14 cellular contexts compared by ENCODE assay signal in genomic region chr2:120445431-120446143, GRCh38.
A peak's percentile ranks its signal among the peaks of the same experiment; 100 is the strongest.
DNase-seq lines count a peak whose midpoint lies in the region; FAIRE-seq and TF ChIP-seq lines count a peak whose summit lies in the region.
"Had no signal": no experiment of that assay in that cellular context is flagged by ENCODE, and none has a peak within 500 bp of the region (broad histone marks: within the 10 kb centered on the region; RNA-seq: fewer than 3 reads in every experiment).

No MANE protein-coding gene starts in this region.

- no peak for TF ChIP-seq POLR2A in H54 (IDR thresholded peaks at IDR 0.05; ENCODE audit: low read depth, low read length)

- no peak overlapping the region for H3K27ac ChIP-seq in mesenchymal stem cell (ENCODE audit: low read length, poor library complexity, severe bottlenecking)
- H3K27ac ChIP-seq: skin epidermis had no signal

- H3K27me3 Mint-ChIP-seq in activated T-helper 2 cell treated with anti-CD3 and anti-CD28 coated beads, Interferon-gamma antibody, Interleukin-2, Interleukin-4, amounts not matched to agents 10 μg/mL and 5 μg/mL and 100 μg/mL, durations not matched to agents 14 hours and 24 hours and 36 hours (ENCODE audit: low read depth), result peaks cover 44% of the 10 kb centered on the region
- peaks cover 64% of the 10 kb centered on the region for H3K27me3 Mint-ChIP-seq in activated naive CD4-positive, alpha-beta T cell treated with anti-CD3 and anti-CD28 coated beads, Interleukin-2, amount 10 ng/mL, durations not matched to agents 7 days and 5 days

- no peak overlapping the region for H3K14ac ChIP-seq in mesenchymal stem cell (ENCODE audit: low read length in 2 of 2)

- H3K18ac ChIP-seq in mesenchymal stem cell (ENCODE audit: low read depth in 1 of 2, low read length in 2 of 2), result no peak overlapping the region

- no peak overlapping the region for H2AK5ac ChIP-seq in mesenchymal stem cell (ENCODE audit: low read length, severe bottlenecking)

- no peak overlapping the region for H3K4me3 Mint-ChIP-seq in activated T-helper 2 cell treated with anti-CD3 and anti-CD28 coated beads, Interferon-gamma antibody, Interleukin-2, Interleukin-4, amounts not matched to agents 10 μg/mL and 5 μg/mL and 100 μg/mL, durations not matched to agents 14 hours and 24 hours and 36 hours (ENCODE audit: low read depth)
- no peak overlapping the region for H3K4me3 Mint-ChIP-seq in activated naive CD4-positive, alpha-beta T cell treated with anti-CD3 and anti-CD28 coated beads, Interleukin-2, amount 10 ng/mL, durations not matched to agents 7 days and 5 days
- H3K4me3 Mint-ChIP-seq: activated naive CD4-positive, alpha-beta T cell treated with anti-CD3 and anti-CD28 coated beads, Interleukin-2, amount 50 U/mL, for 24 hours; CD8-positive, alpha-beta memory T cell had no signal

- H3K27me3 ChIP-seq in mesenchymal stem cell (ENCODE audit: control insufficient read depth in 1 of 2, insufficient read depth in 1 of 2, low read length in 2 of 2), result peaks cover 58 to 82% of the 10 kb centered on the region in 2 experiments

- no peak overlapping the region for H2BK15ac ChIP-seq in mesenchymal stem cell (ENCODE audit: low read depth, poor library complexity, severe bottlenecking)

- H3K4ac ChIP-seq in mesenchymal stem cell (ENCODE audit: low read depth in 1 of 2, low read length in 2 of 2), result no peak overlapping the region

- H3K4me3 ChIP-seq in mesenchymal stem cell (ENCODE audit: insufficient read depth in 1 of 2, low read depth in 1 of 2, low read length in 2 of 2), result no peak overlapping the region
- H3K4me3 ChIP-seq: skin epidermis had no signal

- H3K27ac Mint-ChIP-seq in activated T-helper 2 cell treated with anti-CD3 and anti-CD28 coated beads, Interferon-gamma antibody, Interleukin-2, Interleukin-4, amounts not matched to agents 10 μg/mL and 5 μg/mL and 100 μg/mL, durations not matched to agents 14 hours and 24 hours and 36 hours, result no peak overlapping the region
- H3K27ac Mint-ChIP-seq in activated naive CD4-positive, alpha-beta T cell treated with anti-CD3 and anti-CD28 coated beads, Interleukin-2, amount 10 ng/mL, durations not matched to agents 7 days and 5 days, result no peak overlapping the region
- H3K27ac Mint-ChIP-seq: activated naive CD4-positive, alpha-beta T cell treated with anti-CD3 and anti-CD28 coated beads, Interleukin-2, amount 50 U/mL, for 24 hours; CD8-positive, alpha-beta memory T cell had no signal

- no peaks in the 10 kb centered on the region for H3K9me3 Mint-ChIP-seq in activated T-helper 2 cell treated with anti-CD3 and anti-CD28 coated beads, Interferon-gamma antibody, Interleukin-2, Interleukin-4, amounts not matched to agents 10 μg/mL and 5 μg/mL and 100 μg/mL, durations not matched to agents 14 hours and 24 hours and 36 hours
- no peaks in the 10 kb centered on the region for H3K9me3 Mint-ChIP-seq in activated naive CD4-positive, alpha-beta T cell treated with anti-CD3 and anti-CD28 coated beads, Interleukin-2, amount 10 ng/mL, durations not matched to agents 7 days and 5 days
- H3K9me3 Mint-ChIP-seq: activated naive CD4-positive, alpha-beta T cell treated with anti-CD3 and anti-CD28 coated beads, Interleukin-2, amount 50 U/mL, for 24 hours; CD8-positive, alpha-beta memory T cell had no signal

- no peak overlapping the region for H2BK5ac ChIP-seq in mesenchymal stem cell (ENCODE audit: low read depth, low read length, poor library complexity, severe bottlenecking)

- H4K8ac ChIP-seq in mesenchymal stem cell (ENCODE audit: low read length), result no peak overlapping the region

- no peaks in the 10 kb centered on the region for H3K79me1 ChIP-seq in mesenchymal stem cell (replicated peaks; ENCODE audit: low read length, poor library complexity, severe bottlenecking)

- H2BK120ac ChIP-seq in mesenchymal stem cell (ENCODE audit: low read depth, low read length), result no peak overlapping the region

- in situ Hi-C loops in Caki2 (cut with HindIII; ENCODE audit: low pct_unique_long_range_greater_than_20kb, low sequenced_read_pairs), result no loop called here

- H2BK12ac ChIP-seq in mesenchymal stem cell (ENCODE audit: low read length in 2 of 2), result no peak overlapping the region

- H4K91ac ChIP-seq in mesenchymal stem cell (ENCODE audit: low read length), result no peak overlapping the region

- 84% methylated on average over 7 of the region's 7 CpGs for WGBS in mesenchymal stem cell

- peak; percentile 82 for DNase-seq in Caki2 (ENCODE audit: low read depth)
- peak; percentile 42 for DNase-seq in H54 (ENCODE audit: insufficient read length, low spot score)
- DNase-seq in RPMI7951 (ENCODE audit: low read depth), result peak; percentile 37
- DNase-seq in mesenchymal stem cell, result peak; percentile 9
- DNase-seq in NCI-H1694 (lab: John Stamatoyannopoulos, UW), result no peak
- DNase-seq in activated T-helper 2 cell treated with anti-CD3 and anti-CD28 coated beads, Interferon-gamma antibody, Interleukin-2, Interleukin-4, amounts not matched to agents 10 μg/mL and 5 μg/mL and 100 μg/mL, durations not matched to agents 14 hours and 24 hours and 36 hours (ENCODE audit: low spot score), result no peak
- no peak for DNase-seq in OCI-M2 (lab: John Stamatoyannopoulos, UW; ENCODE audit: unreplicated experiment)
- DNase-seq in activated naive CD4-positive, alpha-beta T cell treated with anti-CD3 and anti-CD28 coated beads, Interleukin-2, amount 10 ng/mL, durations not matched to agents 7 days and 5 days, result no peak
- DNase-seq: left ventricle myocardium superior, NCI-H526 treated with DMSO at 0.1 percent for 48 hours had no signal

- intact Hi-C loops in activated T-helper 2 cell treated with anti-CD3 and anti-CD28 coated beads, Interferon-gamma antibody, Interleukin-2, Interleukin-4, amounts not matched to agents 10 μg/mL and 5 μg/mL and 100 μg/mL, durations not matched to agents 14 hours and 24 hours and 36 hours (cut with micrococcal nuclease), result no loop called here

- H2AFZ ChIP-seq in mesenchymal stem cell (ENCODE audit: low read depth, low read length), result no peak overlapping the region

- FAIRE-seq in H54 (lab: Jason Lieb, UNC), result no peak
- FAIRE-seq: endothelial cell of umbilical vein had no signal

- CTCF ChIA-PET in activated naive CD4-positive, alpha-beta T cell treated with anti-CD3 and anti-CD28 coated beads, Interleukin-2, amount 10 ng/mL, durations not matched to agents 7 days and 5 days (lab: Charles Lee), result no interaction called here

- peaks cover 2% of the 10 kb centered on the region for H3K4me1 Mint-ChIP-seq in activated T-helper 2 cell treated with anti-CD3 and anti-CD28 coated beads, Interferon-gamma antibody, Interleukin-2, Interleukin-4, amounts not matched to agents 10 μg/mL and 5 μg/mL and 100 μg/mL, durations not matched to agents 14 hours and 24 hours and 36 hours (ENCODE audit: low read depth)
- H3K4me1 Mint-ChIP-seq in activated naive CD4-positive, alpha-beta T cell treated with anti-CD3 and anti-CD28 coated beads, Interleukin-2, amount 10 ng/mL, durations not matched to agents 7 days and 5 days, result peaks cover 14% of the 10 kb centered on the region

- no peak overlapping the region for H3K4me2 ChIP-seq in mesenchymal stem cell (ENCODE audit: low read length, poor library complexity, severe bottlenecking)

- peaks cover 0 to 3% of the 10 kb centered on the region in 2 experiments for H3K36me3 ChIP-seq in mesenchymal stem cell (ENCODE audit: control insufficient read depth in 1 of 2, insufficient read depth in 2 of 2, low read depth in 1 of 2, low read length in 2 of 2)

- H3K9me3 ChIP-seq in mesenchymal stem cell (ENCODE audit: control insufficient read depth, low read length), result no peaks in the 10 kb centered on the region

- no peak overlapping the region for H3K23ac ChIP-seq in mesenchymal stem cell (ENCODE audit: low read length in 2 of 2)

- H3K9ac ChIP-seq in mesenchymal stem cell (ENCODE audit: low read length), result no peak overlapping the region

- peaks cover 17% of the 10 kb centered on the region for H3K4me1 ChIP-seq in mesenchymal stem cell (ENCODE audit: control insufficient read depth, insufficient read depth, low read depth, low read length)

- no peaks in the 10 kb centered on the region for H3K36me3 Mint-ChIP-seq in activated T-helper 2 cell treated with anti-CD3 and anti-CD28 coated beads, Interferon-gamma antibody, Interleukin-2, Interleukin-4, amounts not matched to agents 10 μg/mL and 5 μg/mL and 100 μg/mL, durations not matched to agents 14 hours and 24 hours and 36 hours (ENCODE audit: low read depth)
- no peaks in the 10 kb centered on the region for H3K36me3 Mint-ChIP-seq in activated naive CD4-positive, alpha-beta T cell treated with anti-CD3 and anti-CD28 coated beads, Interleukin-2, amount 10 ng/mL, durations not matched to agents 7 days and 5 days
- H3K36me3 Mint-ChIP-seq: activated naive CD4-positive, alpha-beta T cell treated with anti-CD3 and anti-CD28 coated beads, Interleukin-2, amount 50 U/mL, for 24 hours; CD8-positive, alpha-beta memory T cell had no signal

Comparison
In these comparisons a context has a peak if more than half of its experiments do, and no peak if none do; other contexts are left out.
1. DNase-seq: peak in Caki2 (single experiment), H54 (single experiment), RPMI7951 (single experiment) and mesenchymal stem cell (single experiment); none in NCI-H1694 (single experiment), activated T-helper 2 cell treated with anti-CD3 and anti-CD28 coated beads, Interferon-gamma antibody, Interleukin-2, Interleukin-4, amounts not matched to agents 10 μg/mL and 5 μg/mL and 100 μg/mL, durations not matched to agents 14 hours and 24 hours and 36 hours (single experiment), OCI-M2 (single experiment) and activated naive CD4-positive, alpha-beta T cell treated with anti-CD3 and anti-CD28 coated beads, Interleukin-2, amount 10 ng/mL, durations not matched to agents 7 days and 5 days (single experiment).